30 cellular contexts compared by ENCODE assay signal in the genomic region with DNA sequence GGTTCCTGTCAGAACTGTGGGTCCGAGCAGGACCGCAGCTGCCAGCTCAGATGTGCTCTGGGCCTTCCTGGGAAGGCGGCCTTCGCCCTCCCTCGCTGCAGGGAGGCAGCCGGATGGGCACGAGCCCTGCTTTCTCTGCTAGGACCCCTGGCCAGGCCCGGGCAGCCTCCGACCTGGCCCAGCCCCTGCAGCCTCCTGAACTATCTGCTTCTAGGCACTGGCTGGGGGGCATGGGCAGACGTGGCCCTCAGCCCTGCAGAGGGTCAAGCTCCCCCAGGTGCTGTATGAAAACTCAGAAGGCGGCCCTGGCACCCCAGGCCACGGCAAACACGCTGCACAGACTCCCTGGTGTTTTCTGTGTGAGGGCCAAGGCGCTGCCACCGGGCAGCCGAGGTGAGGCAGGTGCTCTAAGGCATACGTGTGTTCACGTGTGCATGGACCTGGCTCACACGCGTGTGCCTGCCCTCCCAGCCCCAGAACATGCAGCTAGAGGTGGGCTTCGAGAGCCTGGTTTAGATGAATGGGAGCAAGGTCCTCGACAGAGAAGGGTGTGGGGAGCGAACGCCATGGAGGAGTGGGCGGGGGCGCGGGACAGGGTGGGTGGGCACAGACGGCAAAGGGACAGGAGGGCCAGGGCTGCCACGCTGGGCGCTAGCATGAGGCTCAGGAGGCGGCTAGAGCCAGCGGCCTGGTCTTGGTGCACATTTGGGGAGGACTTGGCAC.
"Had no signal": no experiment of that assay in that cellular context is flagged by ENCODE, and none has a peak within 500 bp of the region (broad histone marks: within the 10 kb centered on the region; RNA-seq: fewer than 3 reads in every experiment).

No MANE protein-coding gene starts in this region.

- H3K4me2 ChIP-seq: neural progenitor cell had no signal

- H3K9ac ChIP-seq: neural progenitor cell had no signal

- H3K27ac Mint-ChIP-seq: activated naive CD8-positive, alpha-beta T cell; effector memory CD8-positive, alpha-beta T cell; immature natural killer cell; natural killer cell; neural progenitor cell; T-helper 1 cell treated with Interleukin-12 subunit alpha and Interleukin-12 subunit beta and Interleukin-4 antibody, amounts not matched to agents 30 μg/mL and 1 μg/mL, for 36 hours had no signal

- ATAC-seq: activated CD4-positive, CD25-positive, alpha-beta regulatory T cell treated with anti-CD3 and anti-CD28 coated beads, Interleukin-2, amount 50 U/mL, for 24 hours; effector memory CD8-positive, alpha-beta T cell; gastrocnemius medialis; lower lobe of right lung; natural killer cell had no signal

- H3K27me3 Mint-ChIP-seq: activated naive CD8-positive, alpha-beta T cell; effector memory CD8-positive, alpha-beta T cell had no signal

- H3K4me3 Mint-ChIP-seq: activated naive CD8-positive, alpha-beta T cell; effector memory CD8-positive, alpha-beta T cell; immature natural killer cell; natural killer cell; neural progenitor cell; T-helper 1 cell treated with Interleukin-12 subunit alpha and Interleukin-12 subunit beta and Interleukin-4 antibody, amounts not matched to agents 30 μg/mL and 1 μg/mL, for 36 hours had no signal

- FAIRE-seq: astrocyte had no signal

- H3K27me3 ChIP-seq: brain microvascular endothelial cell, gastrocnemius medialis, neural progenitor cell, suprapubic skin, tibial artery had no signal

- H3K4me3 ChIP-seq: gastrocnemius medialis, lower lobe of right lung, neural progenitor cell, prostate gland, suprapubic skin, tibial artery had no signal

- H3K27ac ChIP-seq: brain microvascular endothelial cell, gastrocnemius medialis, lower lobe of right lung, prostate gland, suprapubic skin, tibial artery, WERI-Rb-1 had no signal

- H2AFZ ChIP-seq: neural progenitor cell had no signal

- H3K4me1 ChIP-seq: gastrocnemius medialis, lower lobe of right lung, prostate gland had no signal

- H3K9me3 Mint-ChIP-seq: effector memory CD8-positive, alpha-beta T cell; immature natural killer cell; natural killer cell; neural progenitor cell; T-helper 1 cell treated with Interleukin-12 subunit alpha and Interleukin-12 subunit beta and Interleukin-4 antibody, amounts not matched to agents 30 μg/mL and 1 μg/mL, for 36 hours had no signal

- H3K36me3 Mint-ChIP-seq: activated naive CD8-positive, alpha-beta T cell; immature natural killer cell; natural killer cell; neural progenitor cell had no signal

- H3K9me3 ChIP-seq: gastrocnemius medialis, lower lobe of right lung, prostate gland, suprapubic skin, tibial artery had no signal

- DNase-seq: activated CD4-positive, alpha-beta T cell treated with anti-CD3 and anti-CD28 coated beads for 48 hours; activated CD4-positive, alpha-beta T cell treated with anti-CD3 and anti-CD28 coated beads, Interleukin-2, amount 50 U/mL, for 48 hours; activated CD8-positive, alpha-beta memory T cell treated with anti-CD3 and anti-CD28 coated beads for 24 hours; activated effector memory CD4-positive, alpha-beta T cell treated with Interleukin-2 at 50 U/mL for 16 hours; activated naive CD4-positive, alpha-beta T cell treated with Interleukin-2 at 50 U/mL for 16 hours; brain microvascular endothelial cell; cortex of kidney; effector memory CD8-positive, alpha-beta T cell; erythroblast; gastrocnemius medialis; head of caudate nucleus; hippocampal formation; immature natural killer cell; lower lobe of right lung; mesenchymal stem cell; natural killer cell; stimulated activated CD4-positive, alpha-beta T cell treated with anti-CD3 and anti-CD28 coated beads, Interleukin-15, amount 100 ng/mL, for 24 hours; stimulated activated CD4-positive, alpha-beta T cell treated with anti-CD3 and anti-CD28 coated beads, Interleukin-2, amount 100 ng/mL, for 24 hours; stimulated activated naive CD4-positive, alpha-beta T cell; SW 1271; T1000; tibial artery; WERI-Rb-1 had no signal

- H3K4me1 Mint-ChIP-seq: natural killer cell had no signal

- H3K36me3 ChIP-seq: gastrocnemius medialis, lower lobe of right lung, neural progenitor cell, prostate gland had no signal
